Comparison of ENCODE assay signal across 1 cellular context in the genomic region with DNA sequence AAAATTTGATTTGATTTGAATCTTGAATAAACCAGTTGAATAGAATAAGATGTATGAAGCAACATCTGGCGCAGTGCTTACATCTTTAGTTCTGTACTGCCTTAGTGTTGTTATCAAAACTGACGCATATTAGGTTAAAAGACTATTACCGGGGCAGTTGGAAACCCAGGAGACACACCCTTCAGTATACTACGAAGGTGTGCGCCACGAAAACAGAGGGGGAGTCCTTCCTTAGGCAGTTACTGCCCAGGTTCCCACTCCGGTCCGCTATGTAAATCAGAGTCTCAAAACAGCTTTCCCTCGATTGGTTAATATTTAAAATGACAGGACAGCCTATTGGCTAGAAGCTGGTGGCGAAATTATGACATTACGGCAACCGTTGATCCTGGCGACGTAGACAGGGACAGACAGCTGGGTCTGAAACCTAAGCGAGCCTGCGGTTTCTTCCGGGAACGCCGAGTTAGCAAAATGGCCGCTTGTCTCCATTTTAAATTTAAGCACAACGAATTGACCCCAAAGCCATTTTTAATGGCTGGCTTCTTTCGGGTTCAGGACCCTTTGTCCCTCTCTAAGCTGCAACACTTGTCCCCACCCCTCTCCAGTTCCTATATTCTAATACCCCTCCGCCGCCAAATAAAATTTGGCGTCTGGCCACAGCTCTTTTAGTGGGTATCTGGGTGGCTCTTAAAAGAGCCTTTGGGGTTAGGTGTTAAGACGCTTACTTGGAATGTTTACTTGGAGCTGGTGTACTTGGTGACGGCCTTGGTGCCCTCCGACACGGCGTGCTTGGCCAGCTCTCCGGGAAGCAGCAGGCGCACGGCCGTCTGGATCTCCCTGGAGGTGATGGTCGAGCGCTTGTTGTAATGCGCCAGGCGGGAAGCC.
TF ChIP-seq lines count a peak whose summit lies in the region.

No MANE protein-coding gene starts in this region.

TF ChIP-seq in HepG2, 621 proteins besides CTCF, POLR2A, EP300 and RAD21 (continued from another document and continues in another):
- TF ChIP-seq ASH2L (IDR thresholded peaks at IDR 0.05; ENCODE audit: insufficient read length, low read depth, low read length) (peak; percentile 59), ZNF629 (CRISPR knock-in tag; conservative IDR thresholded peaks at IDR 0.05) (0 out of 2 replicates have a peak, but pooled peaks have one; percentile 21), HMG20B (CRISPR knock-in tag; conservative IDR thresholded peaks at IDR 0.05) (no peak; the same call in 1 of the 2 replicates), ZNF543 (CRISPR knock-in tag; IDR thresholded peaks at IDR 0.05) (0 out of 2 replicates have a peak, but pooled peaks have one; percentile 23), ZNF501 (CRISPR knock-in tag; IDR thresholded peaks at IDR 0.05) (peak; percentile 90), AGO1 (IDR thresholded peaks at IDR 0.05; ENCODE audit: low read depth, low read length, poor library complexity, severe bottlenecking) (no peak), MED13 (CRISPR knock-in tag; IDR thresholded peaks at IDR 0.05) (peak; percentile 54), ZZZ3 (CRISPR knock-in tag; IDR thresholded peaks at IDR 0.05; ENCODE audit: borderline replicate concordance) (0 out of 2 replicates have a peak, but pooled peaks have one; percentile 32), TCF12 (IDR thresholded peaks at IDR 0.05) (no peak), TCF12 (CRISPR knock-in tag; IDR thresholded peaks at IDR 0.05) (peak; percentile 63; the same call in 1 of the 2 replicates), ZNF24 (IDR thresholded peaks at IDR 0.05) (peak; percentile 68; the same call in 1 of the 2 replicates), ZNF337 (CRISPR knock-in tag; IDR thresholded peaks at IDR 0.05; ENCODE audit: borderline replicate concordance, low read depth) (peak; percentile 32; the same call in 1 of the 2 replicates), ZSCAN22 (CRISPR knock-in tag; IDR thresholded peaks at IDR 0.05) (no peak), SP5 (CRISPR knock-in tag; IDR thresholded peaks at IDR 0.05; ENCODE audit: borderline replicate concordance, low read depth) (0 out of 2 replicates have a peak, but pooled peaks have one; percentile 20), ZNF30 (CRISPR knock-in tag; IDR thresholded peaks at IDR 0.05) (no peak), ATF1 (CRISPR knock-in tag; IDR thresholded peaks at IDR 0.05) (peak; percentile 90), ZNF33A (CRISPR knock-in tag; IDR thresholded peaks at IDR 0.05; ENCODE audit: borderline replicate concordance) (no peak), MTF2 (CRISPR knock-in tag; IDR thresholded peaks at IDR 0.05; ENCODE audit: borderline replicate concordance) (no peak), HMGA1 (CRISPR knock-in tag; conservative IDR thresholded peaks at IDR 0.05) (no peak), HNRNPLL (IDR thresholded peaks at IDR 0.05; ENCODE audit: low read depth, low read length, poor library complexity, severe bottlenecking) (no peak), STAG1 (CRISPR knock-in tag; IDR thresholded peaks at IDR 0.05) (no peak), HOXA5 (CRISPR knock-in tag; IDR thresholded peaks at IDR 0.05) (no peak; the same call in none of the 2 replicates), THYN1 (CRISPR knock-in tag; IDR thresholded peaks at IDR 0.05; ENCODE audit: borderline replicate concordance, low read depth) (no peak), ZFP36L1 (CRISPR knock-in tag; IDR thresholded peaks at IDR 0.05) (peak; percentile 81; the same call in 1 of the 2 replicates), SSRP1 (CRISPR knock-in tag; IDR thresholded peaks at IDR 0.05) (peak; percentile 92), SALL2 (CRISPR knock-in tag; IDR thresholded peaks at IDR 0.05) (peak; percentile 58; the same call in 1 of the 2 replicates), RAD51 (IDR thresholded peaks at IDR 0.05; ENCODE audit: borderline replicate concordance) (no peak), ZNF441 (CRISPR knock-in tag; IDR thresholded peaks at IDR 0.05; ENCODE audit: borderline replicate concordance) (peak; percentile 85), ZNF367 (CRISPR knock-in tag; IDR thresholded peaks at IDR 0.05; ENCODE audit: borderline replicate concordance) (no peak), CCAR2 (optimal IDR thresholded peaks at IDR 0.05; ENCODE audit: low read depth, low read length) (peak; percentile 37), ELF1 (CRISPR knock-in tag; IDR thresholded peaks at IDR 0.05) (peak; percentile 81)
- TF ChIP-seq, protein P1, sequence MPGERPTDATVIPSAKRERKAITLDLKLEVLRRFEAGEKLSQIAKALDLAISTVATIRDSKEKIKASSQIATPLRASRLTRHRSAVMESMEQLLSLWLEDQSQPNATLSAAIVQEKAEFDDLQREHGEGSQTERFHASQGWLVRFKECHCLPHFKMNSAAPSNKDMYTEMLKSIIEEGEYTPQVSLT (CRISPR knock-in tag; IDR thresholded peaks at IDR 0.05; ENCODE audit: borderline replicate concordance, low read depth): no peak
- TF ChIP-seq, protein P2, sequence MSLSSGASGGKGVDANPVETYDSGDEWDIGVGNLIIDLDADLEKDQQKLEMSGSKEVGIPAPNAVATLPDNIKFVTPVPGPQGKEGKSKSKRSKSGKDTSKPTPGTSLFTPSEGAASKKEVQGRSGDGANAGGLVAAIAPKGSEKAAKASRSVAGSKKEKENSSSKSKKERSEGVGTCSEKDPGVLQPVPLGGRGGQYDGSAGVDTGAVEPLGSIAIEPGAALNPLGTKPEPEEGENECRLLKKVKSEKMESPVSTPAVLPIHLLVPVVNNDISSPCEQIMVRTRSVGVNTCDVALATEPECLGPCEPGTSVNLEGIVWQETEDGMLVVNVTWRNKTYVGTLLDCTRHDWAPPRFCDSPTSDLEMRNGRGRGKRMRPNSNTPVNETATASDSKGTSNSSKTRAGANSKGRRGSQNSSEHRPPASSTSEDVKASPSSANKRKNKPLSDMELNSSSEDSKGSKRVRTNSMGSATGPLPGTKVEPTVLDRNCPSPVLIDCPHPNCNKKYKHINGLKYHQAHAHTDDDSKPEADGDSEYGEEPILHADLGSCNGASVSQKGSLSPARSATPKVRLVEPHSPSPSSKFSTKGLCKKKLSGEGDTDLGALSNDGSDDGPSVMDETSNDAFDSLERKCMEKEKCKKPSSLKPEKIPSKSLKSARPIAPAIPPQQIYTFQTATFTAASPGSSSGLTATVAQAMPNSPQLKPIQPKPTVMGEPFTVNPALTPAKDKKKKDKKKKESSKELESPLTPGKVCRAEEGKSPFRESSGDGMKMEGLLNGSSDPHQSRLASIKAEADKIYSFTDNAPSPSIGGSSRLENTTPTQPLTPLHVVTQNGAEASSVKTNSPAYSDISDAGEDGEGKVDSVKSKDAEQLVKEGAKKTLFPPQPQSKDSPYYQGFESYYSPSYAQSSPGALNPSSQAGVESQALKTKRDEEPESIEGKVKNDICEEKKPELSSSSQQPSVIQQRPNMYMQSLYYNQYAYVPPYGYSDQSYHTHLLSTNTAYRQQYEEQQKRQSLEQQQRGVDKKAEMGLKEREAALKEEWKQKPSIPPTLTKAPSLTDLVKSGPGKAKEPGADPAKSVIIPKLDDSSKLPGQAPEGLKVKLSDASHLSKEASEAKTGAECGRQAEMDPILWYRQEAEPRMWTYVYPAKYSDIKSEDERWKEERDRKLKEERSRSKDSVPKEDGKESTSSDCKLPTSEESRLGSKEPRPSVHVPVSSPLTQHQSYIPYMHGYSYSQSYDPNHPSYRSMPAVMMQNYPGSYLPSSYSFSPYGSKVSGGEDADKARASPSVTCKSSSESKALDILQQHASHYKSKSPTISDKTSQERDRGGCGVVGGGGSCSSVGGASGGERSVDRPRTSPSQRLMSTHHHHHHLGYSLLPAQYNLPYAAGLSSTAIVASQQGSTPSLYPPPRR (CRISPR knock-in tag; IDR thresholded peaks at IDR 0.05; ENCODE audit: borderline replicate concordance): no peak
- TF ChIP-seq, protein P3, sequence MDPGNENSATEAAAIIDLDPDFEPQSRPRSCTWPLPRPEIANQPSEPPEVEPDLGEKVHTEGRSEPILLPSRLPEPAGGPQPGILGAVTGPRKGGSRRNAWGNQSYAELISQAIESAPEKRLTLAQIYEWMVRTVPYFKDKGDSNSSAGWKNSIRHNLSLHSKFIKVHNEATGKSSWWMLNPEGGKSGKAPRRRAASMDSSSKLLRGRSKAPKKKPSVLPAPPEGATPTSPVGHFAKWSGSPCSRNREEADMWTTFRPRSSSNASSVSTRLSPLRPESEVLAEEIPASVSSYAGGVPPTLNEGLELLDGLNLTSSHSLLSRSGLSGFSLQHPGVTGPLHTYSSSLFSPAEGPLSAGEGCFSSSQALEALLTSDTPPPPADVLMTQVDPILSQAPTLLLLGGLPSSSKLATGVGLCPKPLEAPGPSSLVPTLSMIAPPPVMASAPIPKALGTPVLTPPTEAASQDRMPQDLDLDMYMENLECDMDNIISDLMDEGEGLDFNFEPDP (CRISPR knock-in tag; conservative IDR thresholded peaks at IDR 0.05): 0 out of 2 replicates have a peak, but pooled peaks have one; percentile 73
- TF ChIP-seq, protein P4, sequence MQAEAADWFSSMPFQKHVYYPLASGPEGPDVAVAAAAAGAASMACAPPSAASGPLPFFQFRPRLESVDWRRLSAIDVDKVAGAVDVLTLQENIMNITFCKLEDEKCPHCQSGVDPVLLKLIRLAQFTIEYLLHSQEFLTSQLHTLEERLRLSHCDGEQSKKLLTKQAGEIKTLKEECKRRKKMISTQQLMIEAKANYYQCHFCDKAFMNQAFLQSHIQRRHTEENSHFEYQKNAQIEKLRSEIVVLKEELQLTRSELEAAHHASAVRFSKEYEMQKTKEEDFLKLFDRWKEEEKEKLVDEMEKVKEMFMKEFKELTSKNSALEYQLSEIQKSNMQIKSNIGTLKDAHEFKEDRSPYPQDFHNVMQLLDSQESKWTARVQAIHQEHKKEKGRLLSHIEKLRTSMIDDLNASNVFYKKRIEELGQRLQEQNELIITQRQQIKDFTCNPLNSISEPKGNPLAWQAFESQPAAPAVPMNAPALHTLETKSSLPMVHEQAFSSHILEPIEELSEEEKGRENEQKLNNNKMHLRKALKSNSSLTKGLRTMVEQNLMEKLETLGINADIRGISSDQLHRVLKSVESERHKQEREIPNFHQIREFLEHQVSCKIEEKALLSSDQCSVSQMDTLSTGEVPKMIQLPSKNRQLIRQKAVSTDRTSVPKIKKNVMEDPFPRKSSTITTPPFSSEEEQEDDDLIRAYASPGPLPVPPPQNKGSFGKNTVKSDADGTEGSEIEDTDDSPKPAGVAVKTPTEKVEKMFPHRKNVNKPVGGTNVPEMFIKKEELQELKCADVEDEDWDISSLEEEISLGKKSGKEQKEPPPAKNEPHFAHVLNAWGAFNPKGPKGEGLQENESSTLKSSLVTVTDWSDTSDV (CRISPR knock-in tag; IDR thresholded peaks at IDR 0.05): no peak; the same call in 1 of the 2 replicates
- TF ChIP-seq, protein P5, sequence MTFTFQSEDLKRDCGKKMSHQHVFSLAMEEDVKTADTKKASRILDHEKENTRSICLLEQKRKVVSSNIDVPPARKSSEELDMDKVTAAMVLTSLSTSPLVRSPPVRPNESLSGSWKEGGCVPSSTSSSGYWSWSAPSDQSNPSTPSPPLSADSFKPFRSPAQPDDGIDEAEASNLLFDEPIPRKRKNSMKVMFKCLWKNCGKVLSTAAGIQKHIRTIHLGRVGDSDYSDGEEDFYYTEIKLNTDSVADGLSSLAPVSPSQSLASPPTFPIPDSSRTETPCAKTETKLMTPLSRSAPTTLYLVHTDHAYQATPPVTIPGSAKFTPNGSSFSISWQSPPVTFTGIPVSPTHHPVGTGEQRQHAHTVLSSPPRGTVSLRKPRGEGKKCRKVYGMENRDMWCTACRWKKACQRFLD (CRISPR knock-in tag; IDR thresholded peaks at IDR 0.05; ENCODE audit: borderline replicate concordance): no peak
- TF ChIP-seq, protein P6, sequence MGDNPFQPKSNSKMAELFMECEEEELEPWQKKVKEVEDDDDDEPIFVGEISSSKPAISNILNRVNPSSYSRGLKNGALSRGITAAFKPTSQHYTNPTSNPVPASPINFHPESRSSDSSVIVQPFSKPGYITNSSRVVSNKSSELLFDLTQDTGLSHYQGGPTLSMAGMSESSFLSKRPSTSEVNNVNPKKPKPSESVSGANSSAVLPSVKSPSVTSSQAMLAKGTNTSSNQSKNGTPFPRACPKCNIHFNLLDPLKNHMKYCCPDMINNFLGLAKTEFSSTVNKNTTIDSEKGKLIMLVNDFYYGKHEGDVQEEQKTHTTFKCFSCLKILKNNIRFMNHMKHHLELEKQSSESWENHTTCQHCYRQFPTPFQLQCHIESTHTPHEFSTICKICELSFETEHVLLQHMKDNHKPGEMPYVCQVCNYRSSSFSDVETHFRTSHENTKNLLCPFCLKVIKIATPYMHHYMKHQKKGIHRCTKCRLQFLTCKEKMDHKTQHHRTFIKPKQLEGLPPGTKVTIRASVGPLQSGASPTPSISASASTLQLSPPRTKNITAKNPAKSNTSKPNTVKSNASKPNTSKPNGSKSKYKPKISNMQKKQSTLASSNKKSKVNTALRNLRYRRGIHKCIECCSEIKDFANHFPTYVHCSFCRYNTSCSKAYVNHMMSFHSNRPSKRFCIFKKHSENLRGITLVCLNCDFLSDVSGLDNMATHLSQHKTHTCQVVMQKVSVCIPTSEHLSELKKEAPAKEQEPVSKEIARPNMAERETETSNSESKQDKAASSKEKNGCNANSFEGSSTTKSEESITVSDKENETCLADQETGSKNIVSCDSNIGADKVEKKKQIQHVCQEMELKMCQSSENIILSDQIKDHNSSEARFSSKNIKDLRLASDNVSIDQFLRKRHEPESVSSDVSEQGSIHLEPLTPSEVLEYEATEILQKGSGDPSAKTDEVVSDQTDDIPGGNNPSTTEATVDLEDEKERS (CRISPR knock-in tag; IDR thresholded peaks at IDR 0.05): 0 out of 2 replicates have a peak, but pooled peaks have one; percentile 16
- TF ChIP-seq, protein P7, sequence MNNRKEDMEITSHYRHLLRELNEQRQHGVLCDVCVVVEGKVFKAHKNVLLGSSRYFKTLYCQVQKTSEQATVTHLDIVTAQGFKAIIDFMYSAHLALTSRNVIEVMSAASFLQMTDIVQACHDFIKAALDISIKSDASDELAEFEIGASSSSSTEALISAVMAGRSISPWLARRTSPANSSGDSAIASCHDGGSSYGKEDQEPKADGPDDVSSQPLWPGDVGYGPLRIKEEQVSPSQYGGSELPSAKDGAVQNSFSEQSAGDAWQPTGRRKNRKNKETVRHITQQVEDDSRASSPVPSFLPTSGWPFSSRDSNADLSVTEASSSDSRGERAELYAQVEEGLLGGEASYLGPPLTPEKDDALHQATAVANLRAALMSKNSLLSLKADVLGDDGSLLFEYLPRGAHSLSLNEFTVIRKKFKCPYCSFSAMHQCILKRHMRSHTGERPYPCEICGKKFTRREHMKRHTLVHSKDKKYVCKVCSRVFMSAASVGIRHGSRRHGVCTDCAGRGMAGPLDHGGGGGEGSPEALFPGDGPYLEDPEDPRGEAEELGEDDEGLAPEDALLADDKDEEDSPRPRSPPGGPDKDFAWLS (CRISPR knock-in tag; IDR thresholded peaks at IDR 0.05; ENCODE audit: borderline replicate concordance): no peak
- TF ChIP-seq, protein P8, sequence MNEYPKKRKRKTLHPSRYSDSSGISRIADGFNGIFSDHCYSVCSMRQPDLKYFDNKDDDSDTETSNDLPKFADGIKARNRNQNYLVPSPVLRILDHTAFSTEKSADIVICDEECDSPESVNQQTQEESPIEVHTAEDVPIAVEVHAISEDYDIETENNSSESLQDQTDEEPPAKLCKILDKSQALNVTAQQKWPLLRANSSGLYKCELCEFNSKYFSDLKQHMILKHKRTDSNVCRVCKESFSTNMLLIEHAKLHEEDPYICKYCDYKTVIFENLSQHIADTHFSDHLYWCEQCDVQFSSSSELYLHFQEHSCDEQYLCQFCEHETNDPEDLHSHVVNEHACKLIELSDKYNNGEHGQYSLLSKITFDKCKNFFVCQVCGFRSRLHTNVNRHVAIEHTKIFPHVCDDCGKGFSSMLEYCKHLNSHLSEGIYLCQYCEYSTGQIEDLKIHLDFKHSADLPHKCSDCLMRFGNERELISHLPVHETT (CRISPR knock-in tag; conservative IDR thresholded peaks at IDR 0.05): 0 out of 2 replicates have a peak, but pooled peaks have one; percentile 49
- TF ChIP-seq, protein P9, sequence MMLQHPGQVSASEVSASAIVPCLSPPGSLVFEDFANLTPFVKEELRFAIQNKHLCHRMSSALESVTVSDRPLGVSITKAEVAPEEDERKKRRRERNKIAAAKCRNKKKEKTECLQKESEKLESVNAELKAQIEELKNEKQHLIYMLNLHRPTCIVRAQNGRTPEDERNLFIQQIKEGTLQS (CRISPR knock-in tag; IDR thresholded peaks at IDR 0.05): 0 out of 2 replicates have a peak, but pooled peaks have one; percentile 25
